9 cellular contexts compared by ENCODE assay signal in genomic region chr1:62140666-62141065, GRCh38. TPM values are rescaled to one million over a fixed set of nuclear protein-coding genes. Genes with fewer than 3 reads are reported as not detected.
"Had no signal": no experiment of that assay in that cellular context is flagged by ENCODE, and none has a peak within 500 bp of the region (broad histone marks: within the 10 kb centered on the region; RNA-seq: fewer than 3 reads in every experiment).

No MANE protein-coding gene starts in this region.

- DNase-seq: IMR-90, KBM-7, KG1 had no signal

- H3K4me3 ChIP-seq: K562 had no signal

- FAIRE-seq: HTR-8/SVneo, K562 had no signal

- H3K27ac ChIP-seq: HL-60, KMS-11 had no signal

- H3K9ac ChIP-seq: KMS-11 had no signal

- H3K4me2 ChIP-seq: KMS-11 had no signal

- ATAC-seq: K562 had no signal

RNA-seq across cellular contexts. Expression of gene L1TD1, which starts 54.0 kb away (rescaled TPM):
- total RNA-seq: HT-29, HT1080, IMR-90 had no signal
- polyA plus RNA-seq: IMR-90, K562 had no signal
